Comparison of ENCODE assay signal across 9 cellular contexts in genomic region chr11:93737904-93738612, GRCh38. TPM values are rescaled to one million over a fixed set of nuclear protein-coding genes. Genes with fewer than 3 reads are reported as not detected.
DNase-seq lines count a peak whose midpoint lies in the region; ATAC-seq and TF ChIP-seq lines count a peak whose summit lies in the region.
"Had no signal": no experiment of that assay in that cellular context is flagged by ENCODE, and none has a peak within 500 bp of the region (broad histone marks: within the 10 kb centered on the region; RNA-seq: fewer than 3 reads in every experiment).

No MANE protein-coding gene starts in this region.

- H3K27me3 ChIP-seq in SK-N-SH (ENCODE audit: insufficient read depth) (no peaks in the 10 kb centered on the region), endodermal cell (ENCODE audit: control insufficient read depth, insufficient read depth, low read length, poor library complexity, severe bottlenecking) (no peaks in the 10 kb centered on the region), skeletal muscle satellite cell (ENCODE audit: control insufficient read depth, insufficient read depth, low read length) (no peaks in the 10 kb centered on the region), adrenal gland (no peaks in the 10 kb centered on the region), colonic mucosa (no peaks in the 10 kb centered on the region)

- H3K4me2 ChIP-seq in SK-N-SH (peak overlapping the region; percentile 88), skeletal muscle satellite cell (ENCODE audit: low read length) (peak overlapping the region; percentile 93)

- TF ChIP-seq EP300 in SK-N-SH (IDR thresholded peaks at IDR 0.05; ENCODE audit: borderline replicate concordance in 1 of 2, low read depth in 1 of 2, low read length in 1 of 2): no peak

- H3F3A ChIP-seq in SK-N-SH (replicated peaks; ENCODE audit: insufficient read depth): peaks cover 52% of the 10 kb centered on the region

- H3K9me3 Mint-ChIP-seq in endodermal cell: no peaks in the 10 kb centered on the region

- peak overlapping the region; percentile 70 for H3K27ac Mint-ChIP-seq in endodermal cell

- H3K4me1 Mint-ChIP-seq in endodermal cell: peaks cover 39% of the 10 kb centered on the region

- WGBS in SK-N-SH (ENCODE audit: low lambda C conversion rate): 28% methylated on average over 6 of the region's 6 CpGs
- 82 to 92% methylated on average over 3 to 5 of the region's 6 CpGs for WGBS in endodermal cell (ENCODE audit: insufficient coverage in 1 of 2, insufficient read length in 1 of 2), 2 experiments
- 40 to 47% (median 42%) methylated on average over 6 of the region's 6 CpGs for WGBS in adrenal gland, 4 donors

- intact Hi-C loops in adrenal gland (cut with DNase I) (loop anchor here in 1 of 2 donors (10.0 kb wide), 1 partner anchor 53 kb away; no protein-coding TSS in a partner anchor), colonic mucosa (cut with DNase I) (loop anchor here (5.0 kb wide), 1 partner anchor 76 kb away; the partner anchor contains the start of gene CEP295)

- DNase-seq in SK-N-SH: no peak
- peak; percentile 71 for DNase-seq in RKO (ENCODE audit: low spot score)
- no peak for DNase-seq in endodermal cell
- no peak for DNase-seq in adrenal gland
- DNase-seq in colonic mucosa: no peak
- DNase-seq: activated gamma-delta T cell had no signal

- POLR2A ChIA-PET in SK-N-SH (lab: Yijun Ruan, JAX): no interaction called here

- H3K9ac ChIP-seq in SK-N-SH (peak overlapping the region; percentile 98), endodermal cell (ENCODE audit: extremely low read depth, low read length, poor library complexity, severe bottlenecking) (peak overlapping the region; percentile 99), skeletal muscle satellite cell (ENCODE audit: low read depth, low read length) (peak overlapping the region; percentile 99), colonic mucosa (ENCODE audit: low read depth in 2 of 2, low read length in 2 of 2) (no peak overlapping the region)

- H3K4me1 ChIP-seq in SK-N-SH (ENCODE audit: control insufficient read depth in 1 of 2, insufficient read depth in 2 of 2, low read depth in 1 of 2, low read length in 1 of 2) (peaks cover 14 to 30% of the 10 kb centered on the region in 2 experiments; a peak in 3 of 4 replicates), endodermal cell (ENCODE audit: control insufficient read depth, insufficient read depth, low read length) (peaks cover 2% of the 10 kb centered on the region), skeletal muscle satellite cell (ENCODE audit: control insufficient read depth, insufficient read depth, low read length) (peaks cover 45% of the 10 kb centered on the region), adrenal gland (replicated peaks in 1 of 2) (peaks cover 9 to 58% of the 10 kb centered on the region in 2 donors), colonic mucosa (peaks cover 24% of the 10 kb centered on the region)

- H3K4me3 Mint-ChIP-seq in endodermal cell: peak overlapping the region; percentile 99

- H3K4me3 ChIP-seq in SK-N-SH (ENCODE audit: low read depth in 2 of 2, low read length in 1 of 2) (peak overlapping the region; percentile 94 to 95; a peak in 3 of 4 replicates), endodermal cell (ENCODE audit: low read length) (peak overlapping the region; percentile 87), skeletal muscle satellite cell (ENCODE audit: low read length) (peak overlapping the region; percentile 80), adrenal gland (no peak overlapping the region), colonic mucosa (no peak overlapping the region)

- H3K9me2 ChIP-seq in SK-N-SH: no peaks in the 10 kb centered on the region

- no peak for TF ChIP-seq POLR2A in adrenal gland (IDR thresholded peaks at IDR 0.05)

- H4K20me1 ChIP-seq in SK-N-SH (ENCODE audit: insufficient read depth): peaks cover 75% of the 10 kb centered on the region

- H3K36me3 Mint-ChIP-seq in endodermal cell (ENCODE audit: low read depth): peaks cover 73% of the 10 kb centered on the region

- no peaks in the 10 kb centered on the region for H3K27me3 Mint-ChIP-seq in endodermal cell (ENCODE audit: insufficient read depth)

- H3K79me2 ChIP-seq in SK-N-SH (ENCODE audit: insufficient read depth): peaks cover 97% of the 10 kb centered on the region

- CTCF ChIA-PET in SK-N-SH (lab: Yijun Ruan, JAX): interaction anchor here (0.6 to 1.3 kb wide), 4 partner anchors 14 to 86 kb away, joined by 3 read pairs; no protein-coding TSS in a partner anchor

- TF ChIP-seq RAD21 in SK-N-SH (IDR thresholded peaks at IDR 0.05; ENCODE audit: low read length): no peak

- TF ChIP-seq CTCF in SK-N-SH (IDR thresholded peaks at IDR 0.05): no peak
- no peak for TF ChIP-seq CTCF in endodermal cell (conservative IDR thresholded peaks at IDR 0.05)
- TF ChIP-seq CTCF in adrenal gland (IDR thresholded peaks at IDR 0.05): no peak
- TF ChIP-seq CTCF in colonic mucosa (IDR thresholded peaks at IDR 0.05): no peak

- H3K9me3 ChIP-seq in SK-N-SH: no peaks in the 10 kb centered on the region
- no peaks in the 10 kb centered on the region for H3K9me3 ChIP-seq in endodermal cell (ENCODE audit: control insufficient read depth, low read length)
- no peaks in the 10 kb centered on the region for H3K9me3 ChIP-seq in skeletal muscle satellite cell (replicated peaks; ENCODE audit: low read length)
- H3K9me3 ChIP-seq in adrenal gland (replicated peaks in 1 of 3): no peaks in the 10 kb centered on the region
- no peaks in the 10 kb centered on the region for H3K9me3 ChIP-seq in colonic mucosa

- no peak for ATAC-seq in SK-N-SH treated with all-trans-retinoic acid at 6 μM for 48 hours
- ATAC-seq in GM21576 (IDR thresholded peaks at IDR 0.05; ENCODE audit: unreplicated experiment): no peak

- no peak overlapping the region for H2AFZ ChIP-seq in SK-N-SH (ENCODE audit: low read depth)

- H3K27ac ChIP-seq in SK-N-SH (ENCODE audit: low read depth in 2 of 2, low read length in 1 of 2) (peak overlapping the region; percentile 53 to 93; a peak in 3 of 4 replicates), endodermal cell (ENCODE audit: low read depth, low read length) (no peak overlapping the region), adrenal gland (no peak overlapping the region), colonic mucosa (no peak overlapping the region)

- H3K36me3 ChIP-seq in SK-N-SH (replicated peaks in 1 of 2; ENCODE audit: control insufficient read depth in 1 of 2, insufficient read depth in 2 of 2, low read length in 1 of 2): peaks cover 66 to 76% of the 10 kb centered on the region in 2 experiments
- H3K36me3 ChIP-seq in endodermal cell (ENCODE audit: control insufficient read depth, insufficient read depth, low read length): peaks cover 69% of the 10 kb centered on the region
- peaks cover 76% of the 10 kb centered on the region for H3K36me3 ChIP-seq in skeletal muscle satellite cell (ENCODE audit: insufficient read depth, low read length)
- peaks cover 0 to 57% of the 10 kb centered on the region in 2 donors for H3K36me3 ChIP-seq in adrenal gland (replicated peaks in 1 of 2)
- H3K36me3 ChIP-seq in colonic mucosa: peaks cover 13% of the 10 kb centered on the region

TF ChIP-seq in SK-N-SH, 30 proteins besides CTCF, POLR2A, EP300 and RAD21:
- no peak for TF ChIP-seq MEF2A (IDR thresholded peaks at IDR 0.05; ENCODE audit: borderline replicate concordance, low read depth)
- peak; percentile 31; the same call in 1 of the 2 replicates for TF ChIP-seq JUND (IDR thresholded peaks at IDR 0.05)
TF ChIP-seq in SK-N-SH: peak in this region for 1.

TF ChIP-seq in SK-N-SH treated with all-trans-retinoic acid at 6 μM for 48 hours, 23 proteins besides CTCF, POLR2A, EP300 and RAD21 (continues in another document):
- TF ChIP-seq CSDC2 (CRISPR knock-in tag; IDR thresholded peaks at IDR 0.05) (no peak), BACH2 (CRISPR knock-in tag; IDR thresholded peaks at IDR 0.05; ENCODE audit: borderline replicate concordance) (no peak)

RNA-seq across cellular contexts. Expression of gene TAF1D, which starts 3.2 kb away (rescaled TPM):
- polyA plus RNA-seq in SK-N-SH (2012; rRNA removed) (56.7 and 76.9 TPM in 2 replicates), adrenal gland (100 to 1,000 TPM in 2 of 3 donors, 10 to 100 TPM in 1; 72.1 to 262 (median 131) TPM)
- 56.1 and 91.9 TPM in 2 replicates for polyA plus RNA-seq in SK-N-SH (2012; cell fraction: cytosol; rRNA removed)
- 97.7 and 213 TPM in 2 replicates for polyA plus RNA-seq in SK-N-SH (2012; cell fraction: nucleus; rRNA removed)
- total RNA-seq in endodermal cell (100 to 1,000 TPM; 195 to 231 TPM), adrenal gland (10 to 100 TPM; 20.8 to 91.0 (median 50.3) TPM), colonic mucosa (100 to 1,000 TPM in 1 of 2 donors, 10 to 100 TPM in 1; 73.7 to 100 TPM)
- 238 TPM for polyA plus RNA-seq in endodermal cell (2013, experiment 1 of 2)
- 234 TPM for polyA plus RNA-seq in endodermal cell (2013, experiment 2 of 2)
- 157 and 165 TPM in 2 replicates for total RNA-seq in skeletal muscle satellite cell (2012; rRNA removed)

RNA-seq across cellular contexts. Expression of gene C11orf54, which starts 3.4 kb away (rescaled TPM):
- polyA plus RNA-seq in SK-N-SH (2012; rRNA removed) (7.7 and 12.4 TPM in 2 replicates), adrenal gland (10 to 100 TPM; 15.2 to 31.9 (median 19.1) TPM)
- polyA plus RNA-seq in SK-N-SH (2012; cell fraction: cytosol; rRNA removed): 11.9 and 15.0 TPM in 2 replicates
- 7.8 and 14.5 TPM in 2 replicates for polyA plus RNA-seq in SK-N-SH (2012; cell fraction: nucleus; rRNA removed)
- total RNA-seq in endodermal cell (10 to 100 TPM; 18.8 to 33.6 TPM), adrenal gland (10 to 100 TPM; 28.7 to 68.2 (median 36.3) TPM), colonic mucosa (10 to 100 TPM; 37.1 to 59.4 TPM)
- polyA plus RNA-seq in endodermal cell (2013, experiment 1 of 2): 37.0 TPM
- 32.8 TPM for polyA plus RNA-seq in endodermal cell (2013, experiment 2 of 2)
- total RNA-seq in skeletal muscle satellite cell (2012; rRNA removed): 9.0 and 15.7 TPM in 2 replicates

RNA-seq across cellular contexts. Expression of gene MED17, which starts 46.0 kb away (rescaled TPM):
- polyA plus RNA-seq in SK-N-SH (2012; rRNA removed): 19.3 and 19.9 TPM in 2 replicates
- polyA plus RNA-seq in SK-N-SH (2012; cell fraction: cytosol; rRNA removed): 22.7 TPM in 2 replicates
- polyA plus RNA-seq in SK-N-SH (2012; cell fraction: nucleus; rRNA removed): 31.5 and 42.3 TPM in 2 replicates
- total RNA-seq in endodermal cell: 10 to 100 TPM; 40.6 to 46.2 TPM
- polyA plus RNA-seq in endodermal cell (2013, experiment 1 of 2): 41.1 TPM
- polyA plus RNA-seq in endodermal cell (2013, experiment 2 of 2): 41.4 TPM
- 25.6 and 28.9 TPM in 2 replicates for total RNA-seq in skeletal muscle satellite cell (2012; rRNA removed)
- 10 to 100 TPM; 16.9 to 32.0 (median 24.8) TPM for total RNA-seq in adrenal gland
- 10 to 100 TPM in 2 of 3 donors, 1 to 10 TPM in 1; 8.4 to 16.9 (median 10.4) TPM for polyA plus RNA-seq in adrenal gland
- total RNA-seq in colonic mucosa: 10 to 100 TPM; 23.9 to 30.9 TPM

Comparison
In these comparisons a context has a peak if more than half of its experiments do, and no peak if none do; other contexts are left out.
1. H3K27ac ChIP-seq: peak in SK-N-SH (2 of 2); none in endodermal cell (single experiment), adrenal gland (0 of 5) and colonic mucosa (single experiment).
2. H3K4me3 ChIP-seq: peak in SK-N-SH (2 of 2), endodermal cell (single experiment) and skeletal muscle satellite cell (single experiment); none in adrenal gland (0 of 4) and colonic mucosa (single experiment).
3. H3K9ac ChIP-seq: peak in SK-N-SH (single experiment), endodermal cell (single experiment) and skeletal muscle satellite cell (single experiment); none in colonic mucosa (0 of 2).